14 cellular contexts compared by ENCODE assay signal in the genomic region with DNA sequence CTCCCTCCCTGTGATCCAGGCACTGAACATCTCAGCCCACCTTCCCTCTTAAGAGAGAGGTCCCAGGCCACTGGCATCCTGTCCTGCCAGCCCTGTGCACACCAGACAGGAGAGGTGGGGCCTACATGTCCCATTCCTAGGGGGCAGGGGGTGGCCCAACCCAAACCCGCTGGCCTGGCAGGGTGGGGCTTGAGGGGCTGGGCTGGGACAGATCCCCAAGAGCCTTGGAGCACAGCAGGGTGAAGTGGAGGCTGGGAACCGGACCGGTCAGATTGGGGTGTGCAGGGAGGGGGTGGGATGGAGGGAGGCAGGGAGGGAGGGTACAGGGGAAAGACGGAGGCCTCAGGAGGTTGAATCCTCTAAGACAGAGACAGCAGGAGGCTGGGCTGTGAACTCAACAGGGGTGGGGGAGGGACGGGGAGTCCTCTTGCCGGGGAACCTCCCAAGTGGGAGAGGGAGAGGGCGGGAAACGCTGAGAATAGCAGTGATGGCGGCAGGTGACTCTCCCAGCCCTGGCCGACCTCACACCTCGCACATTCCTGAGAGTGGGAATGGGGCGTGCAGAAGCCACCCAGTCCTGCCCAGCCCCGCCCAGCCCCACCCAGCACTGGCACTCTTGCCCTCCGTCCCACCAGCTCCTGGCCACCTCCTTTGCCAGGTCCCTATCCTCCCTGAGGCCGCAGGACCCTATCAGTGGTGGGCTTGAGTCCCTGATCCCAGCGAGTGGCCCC. TPM values are rescaled to one million over a fixed set of nuclear protein-coding genes. Genes with fewer than 3 reads are reported as not detected.
DNase-seq lines count a peak whose midpoint lies in the region; ATAC-seq, FAIRE-seq and TF ChIP-seq lines count a peak whose summit lies in the region.
"Had no signal": no experiment of that assay in that cellular context is flagged by ENCODE, and none has a peak within 500 bp of the region (broad histone marks: within the 10 kb centered on the region; RNA-seq: fewer than 3 reads in every experiment).

No MANE protein-coding gene starts in this region.

- peaks cover 100% of the 10 kb centered on the region for H4K20me1 ChIP-seq in BLaER1

- H3K4me1 ChIP-seq in BLaER1 (peaks cover 97% of the 10 kb centered on the region), esophagus muscularis mucosa (peaks cover 67 to 95% (median 87%) of the 10 kb centered on the region in 4 donors), prostate gland (replicated peaks) (peaks cover 30% of the 10 kb centered on the region)

- TF ChIP-seq POLR2A in esophagus muscularis mucosa (IDR thresholded peaks at IDR 0.05; ENCODE audit: low read depth) (no peak), prostate gland (IDR thresholded peaks at IDR 0.05) (no peak), H54 (IDR thresholded peaks at IDR 0.05; ENCODE audit: low read depth, low read length) (no peak)

- TF ChIP-seq EP300 in esophagus muscularis mucosa (IDR thresholded peaks at IDR 0.05): no peak

- peak; percentile 53 for DNase-seq in NCI-H226
- no peak for DNase-seq in esophagus muscularis mucosa (ENCODE audit: extremely low spot score)
- no peak for DNase-seq in prostate gland (ENCODE audit: low spot score)
- DNase-seq in COLO829 (ENCODE audit: low spot score): no peak
- no peak for DNase-seq in H54 (ENCODE audit: insufficient read length, low spot score)
- DNase-seq in stimulated activated CD4-positive, alpha-beta T cell treated with anti-CD3 and anti-CD28 coated beads, Interleukin-4, amount 100 ng/mL, for 4 hours: no peak
- DNase-seq: KBM-7, NCI-H2081, T-helper 2 cell had no signal

- TF ChIP-seq CTCF in esophagus muscularis mucosa (IDR thresholded peaks at IDR 0.05) (no peak), prostate gland (IDR thresholded peaks at IDR 0.05) (no peak)

- H3K27ac ChIP-seq in BLaER1 (peak overlapping the region; percentile 95), esophagus muscularis mucosa (replicated peaks in 1 of 4) (peak overlapping the region; percentile 48 to 63 (median 56)), prostate gland (peak overlapping the region; percentile 51 to 55)

- H3K36me3 ChIP-seq in BLaER1 (peaks cover 87% of the 10 kb centered on the region), esophagus muscularis mucosa (peaks cover 5 to 76% (median 51%) of the 10 kb centered on the region in 4 donors), prostate gland (no peaks in the 10 kb centered on the region)

- intact Hi-C loops in esophagus muscularis mucosa (cut with DNase I) (loop anchor here (10.0 kb wide), 1 partner anchor 223 kb away; a partner anchor contains a TSS), prostate gland (cut with DNase I) (loop anchor here (10.0 kb wide), 1 partner anchor 203 kb away; a partner anchor contains a TSS)

- H3K4me3 ChIP-seq in BLaER1 (peak overlapping the region; percentile 92), esophagus muscularis mucosa (no peak overlapping the region), prostate gland (no peak overlapping the region)

- no peak for FAIRE-seq in H54 (lab: Jason Lieb, UNC)
- FAIRE-seq: D721Med, GM19239 had no signal

- H3K9ac ChIP-seq in BLaER1: peak overlapping the region; percentile 97

- H3K4me2 ChIP-seq in BLaER1: peak overlapping the region; percentile 100

- H3K9me3 ChIP-seq in BLaER1: no peaks in the 10 kb centered on the region
- H3K9me3 ChIP-seq in esophagus muscularis mucosa: no peaks in the 10 kb centered on the region
- no peaks in the 10 kb centered on the region for H3K9me3 ChIP-seq in prostate gland

- WGBS in esophagus muscularis mucosa: 72% methylated on average over 15 of the region's 16 CpGs
- WGBS in prostate gland: 60% methylated on average over 14 of the region's 16 CpGs

- no peak for ATAC-seq in GM18909 (IDR thresholded peaks at IDR 0.05; ENCODE audit: poor library complexity, unreplicated experiment)

- H3K27me3 ChIP-seq in BLaER1 (no peaks in the 10 kb centered on the region), esophagus muscularis mucosa (no peaks in the 10 kb centered on the region), prostate gland (replicated peaks; ENCODE audit: insufficient read depth) (no peaks in the 10 kb centered on the region)

RNA-seq across cellular contexts. Expression of a gene that starts 6.7 kb away (rescaled TPM):
- total RNA-seq in esophagus muscularis mucosa (10 to 100 TPM; 26.2 to 51.4 (median 33.1) TPM), prostate gland (100 to 1,000 TPM in 1 of 2 donors, 10 to 100 TPM in 1; 77.6 to 152 TPM)

RNA-seq across cellular contexts. Expression of a gene that starts 8.2 kb away (rescaled TPM):
- total RNA-seq in esophagus muscularis mucosa (under 1 TPM in 1 of 4 donors, not detected in 3; 0.78 TPM), prostate gland (10 to 100 TPM in 1 of 2 donors, not detected in 1; 11.9 TPM)
- total RNA-seq: fibroblast of villous mesenchyme had no signal

RNA-seq across cellular contexts. Expression of a gene that starts 11.4 kb away (rescaled TPM):
- total RNA-seq in esophagus muscularis mucosa (1 to 10 TPM; 1.7 to 3.2 (median 1.9) TPM), prostate gland (10 to 100 TPM in 1 of 2 donors, under 1 TPM in 1; 0.73 to 16.9 TPM)

RNA-seq across cellular contexts. Expression of a gene that starts 36.0 kb away (rescaled TPM):
- total RNA-seq in esophagus muscularis mucosa (10 to 100 TPM; 24.5 to 35.1 (median 27.0) TPM), prostate gland (10 to 100 TPM; 44.1 to 60.5 TPM)

RNA-seq across cellular contexts. Expression of a gene that starts 42.7 kb away (rescaled TPM):
- total RNA-seq in esophagus muscularis mucosa (10 to 100 TPM; 21.2 to 44.9 (median 40.6) TPM), prostate gland (10 to 100 TPM; 24.2 to 62.8 TPM)
